ENCODE assay signal across 8 cellular contexts in the genomic region with DNA sequence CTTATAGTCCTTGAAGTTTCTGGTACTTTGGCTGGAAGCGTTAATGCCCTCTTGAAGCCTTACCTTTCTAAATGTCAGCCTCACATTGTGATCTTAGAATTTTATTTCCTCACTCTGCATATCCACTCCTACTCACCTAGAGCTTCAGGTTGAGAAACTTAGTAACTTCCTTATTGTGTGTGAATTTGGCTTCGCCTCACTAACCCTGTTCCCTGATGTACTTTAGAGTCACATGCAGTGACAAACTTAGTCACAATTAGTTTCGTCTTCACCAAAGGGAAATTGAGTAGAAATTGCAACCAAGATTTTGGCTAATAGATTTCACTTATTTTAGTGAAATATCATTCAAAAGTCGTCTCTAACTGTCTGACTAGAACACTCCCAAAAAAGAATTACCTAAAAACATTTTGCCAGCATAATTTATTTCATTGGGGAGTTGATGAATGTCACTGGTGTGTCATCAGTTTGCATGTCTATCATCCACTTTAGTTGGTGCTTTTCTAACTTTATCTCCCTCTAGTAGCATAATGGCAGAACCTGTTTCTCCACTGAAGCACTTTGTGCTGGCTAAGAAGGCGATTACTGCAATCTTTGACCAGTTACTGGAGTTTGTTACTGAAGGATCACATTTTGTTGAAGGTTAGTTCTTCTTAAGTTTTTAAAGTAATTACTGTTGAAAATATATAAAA. TPM values are rescaled to one million over a fixed set of nuclear protein-coding genes. Genes with fewer than 3 reads are reported as not detected.
DNase-seq lines count a peak whose midpoint lies in the region; ATAC-seq, FAIRE-seq and TF ChIP-seq lines count a peak whose summit lies in the region.

No MANE protein-coding gene starts in this region.

- H3K4me1 ChIP-seq in cardiac muscle cell (ENCODE audit: low read depth) = peaks cover 6% of the 10 kb centered on the region
- H3K4me1 ChIP-seq in Peyer's patch = peaks cover 0 to 9% (median 0%) of the 10 kb centered on the region in 4 donors
- peaks cover 0 to 2% of the 10 kb centered on the region in 2 donors for H3K4me1 ChIP-seq in esophagus (ENCODE audit: control insufficient read depth in 2 of 2, insufficient read depth in 2 of 2, low read length in 1 of 2)

- no peak for DNase-seq in cardiac muscle cell (ENCODE audit: low read depth in 1 of 2, low spot score in 1 of 2)
- no peak for DNase-seq in Right ventricle myocardium superior
- DNase-seq in Peyer's patch = peak in 1 of 3 donors; percentile 47
- peak; percentile 15 for DNase-seq in pons (ENCODE audit: low spot score)
- no peak for DNase-seq in RCC 7860 (ENCODE audit: low spot score)
- no peak for DNase-seq in SW480 (ENCODE audit: low spot score)

- TF ChIP-seq POLR2A in Peyer's patch (IDR thresholded peaks at IDR 0.05) = peak in 1 of 2 donors; percentile 54

- ATAC-seq in Right ventricle myocardium superior (ENCODE audit: poor library complexity) (no peak), HG02970 (IDR thresholded peaks at IDR 0.05; ENCODE audit: low FRiP score, unreplicated experiment) (peak; percentile 37)

- FAIRE-seq in RCC 7860 (lab: Jason Lieb, UNC) = no peak

- H3K27me3 ChIP-seq in cardiac muscle cell = no peaks in the 10 kb centered on the region
- H3K27me3 ChIP-seq in Peyer's patch = no peaks in the 10 kb centered on the region
- no peaks in the 10 kb centered on the region for H3K27me3 ChIP-seq in esophagus (ENCODE audit: control insufficient read depth in 1 of 2, insufficient read depth in 2 of 2, low read length in 2 of 2)

- peak overlapping the region; percentile 67 for H3K4me3 ChIP-seq in cardiac muscle cell
- H3K4me3 ChIP-seq in Peyer's patch = peak overlapping the region; percentile 75 to 94 (median 86)
- H3K4me3 ChIP-seq in esophagus (ENCODE audit: low read depth in 1 of 2, low read length in 2 of 2) = peak overlapping the region; percentile 72 to 96

- intact Hi-C loops in Right ventricle myocardium superior (cut with DNase I) = no loop called here

- WGBS in esophagus, 2 donors = 24 to 25% methylated on average over 5 of the region's 5 CpGs

- no peak for TF ChIP-seq CTCF in cardiac muscle cell (IDR thresholded peaks at IDR 0.05; ENCODE audit: low read depth, low read length)
- TF ChIP-seq CTCF in Peyer's patch (IDR thresholded peaks at IDR 0.05) = no peak

- H3K9me3 ChIP-seq in cardiac muscle cell (ENCODE audit: low read depth) (no peaks in the 10 kb centered on the region), Peyer's patch (no peaks in the 10 kb centered on the region), esophagus (ENCODE audit: control insufficient read depth in 2 of 2, insufficient read depth in 1 of 2, low read depth in 1 of 2, low read length in 1 of 2) (no peaks in the 10 kb centered on the region)

- H3K27ac ChIP-seq in cardiac muscle cell (peak overlapping the region; percentile 90), Peyer's patch (peak overlapping the region; percentile 78 to 94 (median 87)), esophagus (ENCODE audit: low read depth in 2 of 2, low read length in 1 of 2) (peak overlapping the region; percentile 93 to 97)

- H3K36me3 ChIP-seq in cardiac muscle cell = peaks cover 17% of the 10 kb centered on the region
- H3K36me3 ChIP-seq in Peyer's patch = peaks cover 0 to 36% (median 0%) of the 10 kb centered on the region in 3 donors
- H3K36me3 ChIP-seq in esophagus (ENCODE audit: control insufficient read depth in 2 of 2, insufficient read depth in 2 of 2, low read length in 1 of 2) = peaks cover 0 to 3% of the 10 kb centered on the region in 2 donors

RNA-seq across cellular contexts. Expression of gene MFN1, which starts 1.0 kb away (rescaled TPM):
- total RNA-seq in cardiac muscle cell = 21.4 and 25.9 TPM in 2 replicates
- 17.3 and 24.9 TPM in 2 replicates for polyA plus RNA-seq in cardiac muscle cell
- 67.6 TPM for total RNA-seq in Right ventricle myocardium superior
- 100 to 1,000 TPM in 1 of 4 donors, 10 to 100 TPM in 3; 34.0 to 124 (median 45.3) TPM for total RNA-seq in Peyer's patch
- polyA plus RNA-seq in esophagus = 10 to 100 TPM; 17.3 to 17.6 TPM

RNA-seq across cellular contexts. Expression of gene ZNF639, which starts 25.6 kb away (rescaled TPM):
- total RNA-seq in cardiac muscle cell (41.0 and 42.7 TPM in 2 replicates), Right ventricle myocardium superior (31.1 TPM), Peyer's patch (10 to 100 TPM; 24.0 to 51.2 (median 29.8) TPM)
- polyA plus RNA-seq in cardiac muscle cell (39.7 and 42.0 TPM in 2 replicates), esophagus (10 to 100 TPM in 1 of 2 donors, 1 to 10 TPM in 1; 9.2 to 14.4 TPM)
